ENCODE assay signal across 1 cellular context in genomic region chr16:30066882-30067583, GRCh38.
TF ChIP-seq lines count a peak whose summit lies in the region.

No MANE protein-coding gene starts in this region.

TF ChIP-seq in K562, 482 proteins besides CTCF, POLR2A, EP300 and RAD21:
- TF ChIP-seq CCAR2 (IDR thresholded peaks at IDR 0.05; ENCODE audit: low read depth, low read length) (no peak), NKRF (IDR thresholded peaks at IDR 0.05; ENCODE audit: borderline replicate concordance) (peak; percentile 33; the same call in 1 of the 2 replicates), ZFX (CRISPR knock-in tag; IDR thresholded peaks at IDR 0.05) (peak; percentile 48; the same call in 1 of the 2 replicates), LARP7 (IDR thresholded peaks at IDR 0.05) (no peak), RBFOX2 (IDR thresholded peaks at IDR 0.05; ENCODE audit: low read depth, low read length) (peak; percentile 68), SIN3B (IDR thresholded peaks at IDR 0.05; ENCODE audit: low read depth) (no peak), HOMEZ (CRISPR knock-in tag; IDR thresholded peaks at IDR 0.05) (no peak), NR2C2 (CRISPR knock-in tag; IDR thresholded peaks at IDR 0.05) (peak; percentile 21; the same call in 1 of the 2 replicates), NR2C2 (tag; IDR thresholded peaks at IDR 0.05) (no peak), XRCC5 (IDR thresholded peaks at IDR 0.05; ENCODE audit: low read depth, low read length) (no peak), HDAC1 (IDR thresholded peaks at IDR 0.05) (peak in 1 of 2 experiments; percentile 66; a peak in 2 of 4 replicates), ZNF766 (CRISPR knock-in tag; conservative IDR thresholded peaks at IDR 0.05) (no peak), ZNF212 (CRISPR knock-in tag; IDR thresholded peaks at IDR 0.05) (no peak), RUNX1 (IDR thresholded peaks at IDR 0.05; ENCODE audit: low read depth) (no peak), CHAMP1 (IDR thresholded peaks at IDR 0.05) (no peak), RBM25 (IDR thresholded peaks at IDR 0.05; ENCODE audit: low read depth, low read length, severe bottlenecking) (no peak), KDM5B (IDR thresholded peaks at IDR 0.05; ENCODE audit: insufficient replicate concordance, low read depth, low read length) (peak; percentile 64), ZNF133 (CRISPR knock-in tag; IDR thresholded peaks at IDR 0.05) (no peak), ZNF175 (CRISPR knock-in tag; IDR thresholded peaks at IDR 0.05; ENCODE audit: low read depth) (no peak), ZNF121 (CRISPR knock-in tag; conservative IDR thresholded peaks at IDR 0.05) (no peak), MNT (conservative IDR thresholded peaks at IDR 0.05) (peak in 1 of 2 experiments; percentile 55; a peak in 2 of 4 replicates), ZFP91 (CRISPR knock-in tag; IDR thresholded peaks at IDR 0.05) (peak; percentile 59; the same call in 1 of the 2 replicates), SIN3A (IDR thresholded peaks at IDR 0.05; ENCODE audit: borderline replicate concordance in 2 of 2, control insufficient read depth in 1 of 2, low read depth in 2 of 2, low read length in 2 of 2) (peak in 1 of 2 experiments; percentile 44; a peak in 2 of 4 replicates), FOXP4 (CRISPR knock-in tag; IDR thresholded peaks at IDR 0.05; ENCODE audit: borderline replicate concordance) (no peak), FOXK1 (CRISPR knock-in tag; IDR thresholded peaks at IDR 0.05; ENCODE audit: borderline replicate concordance) (0 out of 2 replicates have a peak, but pooled peaks have one; percentile 50), POLR2AphosphoS5 (IDR thresholded peaks at IDR 0.05; ENCODE audit: control insufficient read depth, insufficient read depth, low read depth, low read length) (peak; percentile 5; the same call in 1 of the 2 replicates), ZNF830 (CRISPR knock-in tag; IDR thresholded peaks at IDR 0.05) (no peak), POLR2G (IDR thresholded peaks at IDR 0.05; ENCODE audit: low read depth, low read length) (peak; percentile 68), BDP1 (IDR thresholded peaks at IDR 0.05; ENCODE audit: insufficient read depth, insufficient read length) (no peak), COPS2 (conservative IDR thresholded peaks at IDR 0.05) (no peak), USF1 (CRISPR knock-in tag; IDR thresholded peaks at IDR 0.05) (peak; percentile 34; the same call in 1 of the 2 replicates), ELF1 (tag; IDR thresholded peaks at IDR 0.05) (no peak), NFIC (IDR thresholded peaks at IDR 0.05) (no peak), CHD1 (IDR thresholded peaks at IDR 0.05; ENCODE audit: low read length) (peak; percentile 89), SAP30 (IDR thresholded peaks at IDR 0.05; ENCODE audit: borderline replicate concordance, insufficient read depth, low read depth, low read length, poor library complexity, severe bottlenecking) (peak; percentile 72), ZNF311 (CRISPR knock-in tag; IDR thresholded peaks at IDR 0.05) (no peak), ZC3H4 (CRISPR knock-in tag; IDR thresholded peaks at IDR 0.05; ENCODE audit: borderline replicate concordance) (0 out of 2 replicates have a peak, but pooled peaks have one; percentile 15)
- TF ChIP-seq, protein P1, sequence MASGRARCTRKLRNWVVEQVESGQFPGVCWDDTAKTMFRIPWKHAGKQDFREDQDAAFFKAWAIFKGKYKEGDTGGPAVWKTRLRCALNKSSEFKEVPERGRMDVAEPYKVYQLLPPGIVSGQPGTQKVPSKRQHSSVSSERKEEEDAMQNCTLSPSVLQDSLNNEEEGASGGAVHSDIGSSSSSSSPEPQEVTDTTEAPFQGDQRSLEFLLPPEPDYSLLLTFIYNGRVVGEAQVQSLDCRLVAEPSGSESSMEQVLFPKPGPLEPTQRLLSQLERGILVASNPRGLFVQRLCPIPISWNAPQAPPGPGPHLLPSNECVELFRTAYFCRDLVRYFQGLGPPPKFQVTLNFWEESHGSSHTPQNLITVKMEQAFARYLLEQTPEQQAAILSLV (tag; IDR thresholded peaks at IDR 0.05): no peak
- TF ChIP-seq, protein P2, sequence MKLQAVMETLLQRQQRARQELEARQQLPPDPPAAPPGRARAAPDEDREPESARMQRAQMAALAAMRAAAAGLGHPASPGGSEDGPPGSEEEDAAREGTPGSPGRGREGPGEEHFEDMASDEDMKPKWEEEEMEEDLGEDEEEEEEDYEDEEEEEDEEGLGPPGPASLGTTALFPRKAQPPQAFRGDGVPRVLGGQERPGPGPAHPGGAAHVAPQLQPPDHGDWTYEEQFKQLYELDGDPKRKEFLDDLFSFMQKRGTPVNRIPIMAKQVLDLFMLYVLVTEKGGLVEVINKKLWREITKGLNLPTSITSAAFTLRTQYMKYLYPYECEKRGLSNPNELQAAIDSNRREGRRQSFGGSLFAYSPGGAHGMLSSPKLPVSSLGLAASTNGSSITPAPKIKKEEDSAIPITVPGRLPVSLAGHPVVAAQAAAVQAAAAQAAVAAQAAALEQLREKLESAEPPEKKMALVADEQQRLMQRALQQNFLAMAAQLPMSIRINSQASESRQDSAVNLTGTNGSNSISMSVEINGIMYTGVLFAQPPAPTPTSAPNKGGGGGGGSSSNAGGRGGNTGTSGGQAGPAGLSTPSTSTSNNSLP (IDR thresholded peaks at IDR 0.05; ENCODE audit: borderline replicate concordance, low read depth, low read length): no peak
- TF ChIP-seq, protein P3, sequence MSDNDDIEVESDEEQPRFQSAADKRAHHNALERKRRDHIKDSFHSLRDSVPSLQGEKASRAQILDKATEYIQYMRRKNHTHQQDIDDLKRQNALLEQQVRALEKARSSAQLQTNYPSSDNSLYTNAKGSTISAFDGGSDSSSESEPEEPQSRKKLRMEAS (CRISPR knock-in tag; IDR thresholded peaks at IDR 0.05): 0 out of 2 replicates have a peak, but pooled peaks have one; percentile 27
- TF ChIP-seq, protein P4, sequence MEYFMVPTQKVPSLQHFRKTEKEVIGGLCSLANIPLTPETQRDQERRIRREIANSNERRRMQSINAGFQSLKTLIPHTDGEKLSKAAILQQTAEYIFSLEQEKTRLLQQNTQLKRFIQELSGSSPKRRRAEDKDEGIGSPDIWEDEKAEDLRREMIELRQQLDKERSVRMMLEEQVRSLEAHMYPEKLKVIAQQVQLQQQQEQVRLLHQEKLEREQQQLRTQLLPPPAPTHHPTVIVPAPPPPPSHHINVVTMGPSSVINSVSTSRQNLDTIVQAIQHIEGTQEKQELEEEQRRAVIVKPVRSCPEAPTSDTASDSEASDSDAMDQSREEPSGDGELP (CRISPR knock-in tag; IDR thresholded peaks at IDR 0.05; ENCODE audit: borderline replicate concordance): peak; percentile 75
- TF ChIP-seq, protein P5, sequence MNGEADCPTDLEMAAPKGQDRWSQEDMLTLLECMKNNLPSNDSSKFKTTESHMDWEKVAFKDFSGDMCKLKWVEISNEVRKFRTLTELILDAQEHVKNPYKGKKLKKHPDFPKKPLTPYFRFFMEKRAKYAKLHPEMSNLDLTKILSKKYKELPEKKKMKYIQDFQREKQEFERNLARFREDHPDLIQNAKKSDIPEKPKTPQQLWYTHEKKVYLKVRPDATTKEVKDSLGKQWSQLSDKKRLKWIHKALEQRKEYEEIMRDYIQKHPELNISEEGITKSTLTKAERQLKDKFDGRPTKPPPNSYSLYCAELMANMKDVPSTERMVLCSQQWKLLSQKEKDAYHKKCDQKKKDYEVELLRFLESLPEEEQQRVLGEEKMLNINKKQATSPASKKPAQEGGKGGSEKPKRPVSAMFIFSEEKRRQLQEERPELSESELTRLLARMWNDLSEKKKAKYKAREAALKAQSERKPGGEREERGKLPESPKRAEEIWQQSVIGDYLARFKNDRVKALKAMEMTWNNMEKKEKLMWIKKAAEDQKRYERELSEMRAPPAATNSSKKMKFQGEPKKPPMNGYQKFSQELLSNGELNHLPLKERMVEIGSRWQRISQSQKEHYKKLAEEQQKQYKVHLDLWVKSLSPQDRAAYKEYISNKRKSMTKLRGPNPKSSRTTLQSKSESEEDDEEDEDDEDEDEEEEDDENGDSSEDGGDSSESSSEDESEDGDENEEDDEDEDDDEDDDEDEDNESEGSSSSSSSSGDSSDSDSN (IDR thresholded peaks at IDR 0.05; ENCODE audit: borderline replicate concordance in 1 of 2, low read depth in 2 of 2, low read length in 2 of 2): no peak
